In genomic region chr11:44446996-44447771, GRCh38 we compare ENCODE assay signal across 24 cellular contexts.
"Had no signal": no experiment of that assay in that cellular context is flagged by ENCODE, and none has a peak within 500 bp of the region (broad histone marks: within the 10 kb centered on the region; RNA-seq: fewer than 3 reads in every experiment).

No MANE protein-coding gene starts in this region.

- H3K9me3 Mint-ChIP-seq: activated naive CD4-positive, alpha-beta T cell treated with anti-CD3 and anti-CD28 coated beads, Interleukin-2, amount 50 U/mL, for 24 hours; activated T-cell treated with anti-CD3 and anti-CD28 coated beads, Interleukin-2, amount 50 U/mL, for 4 hours; activated T-helper 17 cell treated with anti-CD3 and anti-CD28 coated beads, Interleukin-2, amount 50 U/mL, for 72 hours had no signal

- H3K4me3 Mint-ChIP-seq: activated naive CD4-positive, alpha-beta T cell treated with anti-CD3 and anti-CD28 coated beads, Interleukin-2, amount 50 U/mL, for 24 hours; activated naive CD8-positive, alpha-beta T cell treated with anti-CD3 and anti-CD28 coated beads, Interleukin-2, amount 50 U/mL, for 24 hours; activated T-cell treated with anti-CD3 and anti-CD28 coated beads, Interleukin-2, amount 50 U/mL, for 4 hours; activated T-helper 17 cell treated with anti-CD3 and anti-CD28 coated beads, Interleukin-2, amount 50 U/mL, for 72 hours; effector memory CD8-positive, alpha-beta T cell; natural killer cell treated with Interleukin-12 subunit alpha and Interleukin-12 subunit beta and Interleukin-15 and Interleukin-18, amount 100 ng/mL, for 72 hours; stimulated activated naive B cell treated with anti-CD40 and anti-IgM and Interleukin-4, amounts not matched to agents 10 μg/mL and 1 μg/mL and 100 μg/mL, for 72 hours had no signal

- H3K4me1 Mint-ChIP-seq: activated naive CD4-positive, alpha-beta T cell treated with anti-CD3 and anti-CD28 coated beads, Interleukin-2, amount 50 U/mL, for 24 hours; activated naive CD8-positive, alpha-beta T cell treated with anti-CD3 and anti-CD28 coated beads, Interleukin-2, amount 50 U/mL, for 24 hours; activated T-helper 17 cell treated with anti-CD3 and anti-CD28 coated beads, Interleukin-2, amount 50 U/mL, for 72 hours had no signal

- H2AFZ ChIP-seq: hepatocyte had no signal

- H3K27ac ChIP-seq: breast epithelium, gastrocnemius medialis, hepatocyte, neutrophil, ovary, prostate gland, tibial nerve had no signal

- H3K9me3 ChIP-seq: breast epithelium, gastrocnemius medialis, neutrophil, ovary, prostate gland, tibial nerve had no signal

- DNase-seq: activated CD4-positive, alpha-beta T cell treated with anti-CD3 and anti-CD28 coated beads for 4 hours; activated CD4-positive, alpha-beta T cell treated with anti-CD3 and anti-CD28 coated beads, Interleukin-2, amount 50 U/mL, for 4 hours; activated naive CD8-positive, alpha-beta T cell treated with anti-CD3 and anti-CD28 coated beads, Interleukin-2, amount 50 U/mL, for 24 hours; activated T-cell treated with anti-CD3 and anti-CD28 coated beads, Interleukin-2, amount 50 U/mL, for 4 hours; central memory CD4-positive, alpha-beta T cell; effector memory CD8-positive, alpha-beta T cell; erythroblast; gastrocnemius medialis; glutamatergic neuron; left cardiac atrium; ovary; stimulated activated CD4-positive, alpha-beta T cell treated with anti-CD3 and anti-CD28 coated beads, Interleukin-1b, Interleukin-23, amount 100 ng/mL, for 48 hours; stimulated activated CD4-positive, alpha-beta T cell treated with anti-CD3 and anti-CD28 coated beads, Interleukin-4, amount 100 ng/mL, for 4 hours; stimulated activated CD8-positive, alpha-beta memory T cell treated with anti-CD3 and anti-CD28 coated beads, Interleukin-4, amount 100 ng/mL, for 48 hours; stimulated activated naive B cell treated with anti-CD40 and anti-IgM and Interleukin-4, amounts not matched to agents 10 μg/mL and 1 μg/mL and 100 μg/mL, for 72 hours had no signal

- ATAC-seq: activated naive CD8-positive, alpha-beta T cell treated with anti-CD3 and anti-CD28 coated beads, Interleukin-2, amount 50 U/mL, for 24 hours; activated T-cell treated with anti-CD3 and anti-CD28 coated beads, Interleukin-2, amount 50 U/mL, for 4 hours; activated T-helper 17 cell treated with anti-CD3 and anti-CD28 coated beads, Interleukin-2, amount 50 U/mL, for 72 hours; effector memory CD8-positive, alpha-beta T cell; gastrocnemius medialis; left cardiac atrium; stimulated activated naive B cell treated with anti-CD40 and anti-IgM and Interleukin-4, amounts not matched to agents 10 μg/mL and 1 μg/mL and 100 μg/mL, for 72 hours had no signal

- H3K36me3 ChIP-seq: breast epithelium, gastrocnemius medialis, neutrophil, ovary, prostate gland, tibial nerve had no signal

- H3K27me3 Mint-ChIP-seq: activated naive CD8-positive, alpha-beta T cell treated with anti-CD3 and anti-CD28 coated beads, Interleukin-2, amount 50 U/mL, for 24 hours had no signal

- H3K4me1 ChIP-seq: breast epithelium, gastrocnemius medialis, prostate gland, tibial nerve had no signal

- H3K4me2 ChIP-seq: hepatocyte, smooth muscle cell had no signal

- H3K27ac Mint-ChIP-seq: activated naive CD4-positive, alpha-beta T cell treated with anti-CD3 and anti-CD28 coated beads, Interleukin-2, amount 50 U/mL, for 24 hours; activated naive CD8-positive, alpha-beta T cell treated with anti-CD3 and anti-CD28 coated beads, Interleukin-2, amount 50 U/mL, for 24 hours; activated T-helper 17 cell treated with anti-CD3 and anti-CD28 coated beads, Interleukin-2, amount 50 U/mL, for 72 hours; effector memory CD8-positive, alpha-beta T cell; natural killer cell treated with Interleukin-12 subunit alpha and Interleukin-12 subunit beta and Interleukin-15 and Interleukin-18, amount 100 ng/mL, for 72 hours; stimulated activated naive B cell treated with anti-CD40 and anti-IgM and Interleukin-4, amounts not matched to agents 10 μg/mL and 1 μg/mL and 100 μg/mL, for 72 hours had no signal

- H3K4me3 ChIP-seq: breast epithelium, gastrocnemius medialis, hepatocyte, ovary, prostate gland, smooth muscle cell, tibial nerve had no signal

- H3K27me3 ChIP-seq: breast epithelium, hepatocyte, ovary, tibial nerve had no signal
